Comparison of ENCODE assay signal across 1 cellular context in genomic region chr1:16155537-16156410, GRCh38.
TF ChIP-seq lines count a peak whose summit lies in the region.

EPHA2 (minus strand) TSS chr1:16156069; CDS start chr1:16155932, 137 bp downstream.

TF ChIP-seq in A549, 52 proteins besides CTCF, POLR2A, EP300 and RAD21 (continued from another document):
- TF ChIP-seq FOSL2 (IDR thresholded peaks at IDR 0.05): no peak
- TF ChIP-seq FOSL2 (CRISPR knock-in tag; IDR thresholded peaks at IDR 0.05): peak; percentile 63
- TF ChIP-seq FOSB (CRISPR knock-in tag; IDR thresholded peaks at IDR 0.05): no peak
- TF ChIP-seq PHF8 (IDR thresholded peaks at IDR 0.05; ENCODE audit: borderline replicate concordance, low read depth): peak; percentile 67
- TF ChIP-seq MAZ (IDR thresholded peaks at IDR 0.05; ENCODE audit: borderline replicate concordance, low read depth, low read length): peak; percentile 96
- peak; percentile 92; the same call in 2 of the 3 replicates for TF ChIP-seq BCL3 (IDR thresholded peaks at IDR 0.05)
- TF ChIP-seq TP53 (CRISPR knock-in tag; IDR thresholded peaks at IDR 0.05): peak; percentile 32; the same call in 1 of the 2 replicates
- 0 out of 3 replicates have a peak, but pooled peaks have one; percentile 4 for TF ChIP-seq SMC3 (IDR thresholded peaks at IDR 0.05)
